ENCODE assay signal across 1 cellular context in the genomic region with DNA sequence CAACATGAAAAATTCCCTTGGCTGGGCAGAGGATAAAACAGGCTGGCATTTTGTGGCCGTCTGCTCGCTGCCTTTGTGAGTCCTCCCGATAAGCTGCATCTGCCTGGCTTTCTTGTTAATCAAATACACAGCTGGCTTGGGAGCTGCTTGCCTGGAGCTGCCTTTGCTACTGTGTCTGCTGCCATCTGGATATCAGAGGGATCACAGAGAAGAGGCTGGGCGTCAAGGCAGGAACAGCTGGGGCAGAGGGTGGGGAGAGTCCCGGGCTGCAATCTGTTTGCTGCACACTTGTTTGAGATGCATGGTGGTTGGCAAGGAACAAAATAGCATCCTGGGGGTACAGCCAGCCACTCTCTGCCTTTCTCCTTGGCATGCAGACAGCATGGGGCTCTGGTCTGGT.
TF ChIP-seq lines count a peak whose summit lies in the region.

No MANE protein-coding gene starts in this region.

TF ChIP-seq in SK-N-SH, 30 proteins besides CTCF, POLR2A, EP300 and RAD21 (continued from another document):
- TF ChIP-seq, protein P1, sequence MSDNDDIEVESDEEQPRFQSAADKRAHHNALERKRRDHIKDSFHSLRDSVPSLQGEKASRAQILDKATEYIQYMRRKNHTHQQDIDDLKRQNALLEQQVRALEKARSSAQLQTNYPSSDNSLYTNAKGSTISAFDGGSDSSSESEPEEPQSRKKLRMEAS (IDR thresholded peaks at IDR 0.05; ENCODE audit: low read depth) = no peak
- TF ChIP-seq CHD2 (IDR thresholded peaks at IDR 0.05; ENCODE audit: low read length, partially characterized antibody) = peak; percentile 94
- peak; percentile 99 for TF ChIP-seq GATA2 (CRISPR knock-in tag; IDR thresholded peaks at IDR 0.05)
- TF ChIP-seq, protein P2, sequence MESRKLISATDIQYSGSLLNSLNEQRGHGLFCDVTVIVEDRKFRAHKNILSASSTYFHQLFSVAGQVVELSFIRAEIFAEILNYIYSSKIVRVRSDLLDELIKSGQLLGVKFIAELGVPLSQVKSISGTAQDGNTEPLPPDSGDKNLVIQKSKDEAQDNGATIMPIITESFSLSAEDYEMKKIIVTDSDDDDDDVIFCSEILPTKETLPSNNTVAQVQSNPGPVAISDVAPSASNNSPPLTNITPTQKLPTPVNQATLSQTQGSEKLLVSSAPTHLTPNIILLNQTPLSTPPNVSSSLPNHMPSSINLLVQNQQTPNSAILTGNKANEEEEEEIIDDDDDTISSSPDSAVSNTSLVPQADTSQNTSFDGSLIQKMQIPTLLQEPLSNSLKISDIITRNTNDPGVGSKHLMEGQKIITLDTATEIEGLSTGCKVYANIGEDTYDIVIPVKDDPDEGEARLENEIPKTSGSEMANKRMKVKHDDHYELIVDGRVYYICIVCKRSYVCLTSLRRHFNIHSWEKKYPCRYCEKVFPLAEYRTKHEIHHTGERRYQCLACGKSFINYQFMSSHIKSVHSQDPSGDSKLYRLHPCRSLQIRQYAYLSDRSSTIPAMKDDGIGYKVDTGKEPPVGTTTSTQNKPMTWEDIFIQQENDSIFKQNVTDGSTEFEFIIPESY (IDR thresholded peaks at IDR 0.05; ENCODE audit: borderline replicate concordance, low read depth) = no peak
- TF ChIP-seq, protein P3, sequence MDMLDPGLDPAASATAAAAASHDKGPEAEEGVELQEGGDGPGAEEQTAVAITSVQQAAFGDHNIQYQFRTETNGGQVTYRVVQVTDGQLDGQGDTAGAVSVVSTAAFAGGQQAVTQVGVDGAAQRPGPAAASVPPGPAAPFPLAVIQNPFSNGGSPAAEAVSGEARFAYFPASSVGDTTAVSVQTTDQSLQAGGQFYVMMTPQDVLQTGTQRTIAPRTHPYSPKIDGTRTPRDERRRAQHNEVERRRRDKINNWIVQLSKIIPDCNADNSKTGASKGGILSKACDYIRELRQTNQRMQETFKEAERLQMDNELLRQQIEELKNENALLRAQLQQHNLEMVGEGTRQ (IDR thresholded peaks at IDR 0.05; ENCODE audit: borderline replicate concordance, low read depth, low read length) = no peak
- TF ChIP-seq YY1 (IDR thresholded peaks at IDR 0.05; ENCODE audit: low read depth) = no peak
TF ChIP-seq in SK-N-SH: peak in this region for 7.
